In genomic region chr21:32189688-32190483, GRCh38 we compare ENCODE assay signal across 32 cellular contexts.
"Had no signal": no experiment of that assay in that cellular context is flagged by ENCODE, and none has a peak within 500 bp of the region (broad histone marks: within the 10 kb centered on the region; RNA-seq: fewer than 3 reads in every experiment).

No MANE protein-coding gene starts in this region.

- H3K27ac ChIP-seq: colonic mucosa, dorsolateral prefrontal cortex, gastroesophageal sphincter, neutrophil, ovary, sigmoid colon, thyroid gland, upper lobe of right lung had no signal

- H3K4me1 ChIP-seq: colonic mucosa, gastroesophageal sphincter, sigmoid colon, thyroid gland, upper lobe of right lung had no signal

- H3K36me3 ChIP-seq: colonic mucosa, gastroesophageal sphincter, neutrophil, ovary, sigmoid colon, thyroid gland, upper lobe of right lung had no signal

- H3K9me3 ChIP-seq: colonic mucosa, neutrophil, ovary, sigmoid colon, thyroid gland, upper lobe of right lung had no signal

- H3K27me3 Mint-ChIP-seq: activated CD4-positive, alpha-beta T cell treated with anti-CD3 and anti-CD28 coated beads, Interleukin-2, amount 10 ng/mL, durations not matched to agents 24 days and 14 days had no signal

- H3K4me1 Mint-ChIP-seq: activated CD4-positive, alpha-beta T cell treated with anti-CD3 and anti-CD28 coated beads, Interleukin-2, amount 10 ng/mL, durations not matched to agents 24 days and 14 days; activated T-helper 17 cell treated with anti-CD3 and anti-CD28 coated beads, Interleukin-2, amount 50 U/mL, for 72 hours; stimulated activated effector memory CD8-positive, alpha-beta T cell treated with anti-CD3 and anti-CD28 coated beads, Interleukin-12 subunit alpha, Interleukin-12 subunit beta, amount 100 ng/mL, for 72 hours; stimulated activated naive CD8-positive, alpha-beta T cell treated with anti-CD3 and anti-CD28 coated beads, Interleukin-15, amount 100 ng/mL, for 72 hours had no signal

- H3K27ac Mint-ChIP-seq: activated CD4-positive, alpha-beta memory T cell treated with anti-CD3 and anti-CD28 coated beads for 36 hours; activated CD4-positive, alpha-beta T cell treated with anti-CD3 and anti-CD28 coated beads, Interleukin-2, amount 10 ng/mL, durations not matched to agents 24 days and 14 days; activated T-helper 17 cell treated with anti-CD3 and anti-CD28 coated beads, Interleukin-2, amount 50 U/mL, for 72 hours; effector memory CD8-positive, alpha-beta T cell; progenitor cell of endocrine pancreas; stimulated activated effector memory CD8-positive, alpha-beta T cell treated with anti-CD3 and anti-CD28 coated beads, Interleukin-12 subunit alpha, Interleukin-12 subunit beta, amount 100 ng/mL, for 72 hours had no signal

- H3K36me3 Mint-ChIP-seq: activated CD4-positive, alpha-beta memory T cell treated with anti-CD3 and anti-CD28 coated beads for 36 hours; stimulated activated effector memory CD8-positive, alpha-beta T cell treated with anti-CD3 and anti-CD28 coated beads, Interleukin-12 subunit alpha, Interleukin-12 subunit beta, amount 100 ng/mL, for 72 hours had no signal

- H3K4me3 ChIP-seq: colonic mucosa, dorsolateral prefrontal cortex, gastroesophageal sphincter, ovary, sigmoid colon, thyroid gland, upper lobe of right lung had no signal

- DNase-seq: activated CD4-positive, alpha-beta memory T cell treated with anti-CD3 and anti-CD28 coated beads for 36 hours; activated CD4-positive, alpha-beta T cell treated with anti-CD3 and anti-CD28 coated beads, Interleukin-2, amount 10 ng/mL, durations not matched to agents 24 days and 14 days; activated CD4-positive, CD25-positive, alpha-beta regulatory T cell treated with anti-CD3 and anti-CD28 coated beads, Interleukin-2, amount 50 U/mL, for 72 hours; activated CD8-positive, alpha-beta memory T cell treated with anti-CD3 and anti-CD28 coated beads, Interleukin-2, amount 50 U/mL, for 4 hours; activated gamma-delta T cell treated with Interleukin-2 at 50 U/mL for 16 hours; activated naive CD4-positive, alpha-beta T cell treated with anti-CD3 and anti-CD28 coated beads, Interleukin-2, amount 50 U/mL, for 16 hours; activated T-cell treated with anti-CD3 and anti-CD28 coated beads, Interleukin-2, amount 50 U/mL, for 1 hour; amniotic stem cell; colonic mucosa; effector memory CD8-positive, alpha-beta T cell; erythroblast; hippocampal formation; left cardiac atrium; left ventricle myocardium superior; mammary epithelial cell; nephron progenitor cell; ovary; retina; sigmoid colon; small intestine; stimulated activated CD4-positive, alpha-beta T cell treated with anti-CD3 and anti-CD28 coated beads, Interleukin-4, amount 100 ng/mL, for 24 hours; stimulated activated naive CD8-positive, alpha-beta T cell treated with anti-CD3 and anti-CD28 coated beads, Interleukin-15, amount 100 ng/mL, for 72 hours; T-helper 2 cell; thyroid gland; upper lobe of right lung had no signal

- H3K4me3 Mint-ChIP-seq: activated CD4-positive, alpha-beta memory T cell treated with anti-CD3 and anti-CD28 coated beads for 36 hours; activated CD4-positive, alpha-beta T cell treated with anti-CD3 and anti-CD28 coated beads, Interleukin-2, amount 10 ng/mL, durations not matched to agents 24 days and 14 days; activated T-helper 17 cell treated with anti-CD3 and anti-CD28 coated beads, Interleukin-2, amount 50 U/mL, for 72 hours; central memory CD8-positive, alpha-beta T cell; effector memory CD8-positive, alpha-beta T cell; nephron progenitor cell; stimulated activated effector memory CD8-positive, alpha-beta T cell treated with anti-CD3 and anti-CD28 coated beads, Interleukin-12 subunit alpha, Interleukin-12 subunit beta, amount 100 ng/mL, for 72 hours; stimulated activated naive CD8-positive, alpha-beta T cell treated with anti-CD3 and anti-CD28 coated beads, Interleukin-15, amount 100 ng/mL, for 72 hours had no signal

- H3K9me3 Mint-ChIP-seq: activated CD4-positive, alpha-beta memory T cell treated with anti-CD3 and anti-CD28 coated beads for 36 hours; activated CD4-positive, alpha-beta T cell treated with anti-CD3 and anti-CD28 coated beads, Interleukin-2, amount 10 ng/mL, durations not matched to agents 24 days and 14 days; activated T-helper 17 cell treated with anti-CD3 and anti-CD28 coated beads, Interleukin-2, amount 50 U/mL, for 72 hours; central memory CD8-positive, alpha-beta T cell; effector memory CD8-positive, alpha-beta T cell; stimulated activated effector memory CD8-positive, alpha-beta T cell treated with anti-CD3 and anti-CD28 coated beads, Interleukin-12 subunit alpha, Interleukin-12 subunit beta, amount 100 ng/mL, for 72 hours; stimulated activated naive CD8-positive, alpha-beta T cell treated with anti-CD3 and anti-CD28 coated beads, Interleukin-15, amount 100 ng/mL, for 72 hours had no signal

- H3K27me3 ChIP-seq: colonic mucosa, dorsolateral prefrontal cortex, gastroesophageal sphincter, neutrophil, ovary, sigmoid colon, thyroid gland, upper lobe of right lung had no signal
